20 cellular contexts compared by ENCODE assay signal in genomic region chr6:38177885-38178583, GRCh38.
DNase-seq lines count a peak whose midpoint lies in the region; ATAC-seq, FAIRE-seq and TF ChIP-seq lines count a peak whose summit lies in the region.
"Had no signal": no experiment of that assay in that cellular context is flagged by ENCODE, and none has a peak within 500 bp of the region (broad histone marks: within the 10 kb centered on the region; RNA-seq: fewer than 3 reads in every experiment).

No MANE protein-coding gene starts in this region.

- H3K4me1 Mint-ChIP-seq in activated naive CD8-positive, alpha-beta T cell treated with anti-CD3 and anti-CD28 coated beads, Interleukin-2, amount 10 ng/mL, durations not matched to agents 7 days and 5 days: peaks cover 1% of the 10 kb centered on the region
- H3K4me1 Mint-ChIP-seq in activated naive CD8-positive, alpha-beta T cell treated with anti-CD3 and anti-CD28 coated beads for 36 hours: no peaks in the 10 kb centered on the region
- H3K4me1 Mint-ChIP-seq in activated T-helper 17 cell treated with anti-CD3 and anti-CD28 coated beads, Interleukin-2, amount 50 U/mL, for 72 hours: peaks cover 8% of the 10 kb centered on the region

- H3K4me1 ChIP-seq in tibial artery: no peaks in the 10 kb centered on the region
- H3K4me1 ChIP-seq: adrenal gland had no signal

- no peaks in the 10 kb centered on the region for H3K36me3 Mint-ChIP-seq in activated naive CD8-positive, alpha-beta T cell treated with anti-CD3 and anti-CD28 coated beads, Interleukin-2, amount 10 ng/mL, durations not matched to agents 7 days and 5 days
- H3K36me3 Mint-ChIP-seq in activated naive CD8-positive, alpha-beta T cell treated with anti-CD3 and anti-CD28 coated beads for 36 hours: peaks cover 4% of the 10 kb centered on the region
- peaks cover 13% of the 10 kb centered on the region for H3K36me3 Mint-ChIP-seq in activated T-helper 17 cell treated with anti-CD3 and anti-CD28 coated beads, Interleukin-2, amount 50 U/mL, for 72 hours (ENCODE audit: low read depth)

- H3K36me3 ChIP-seq in tibial artery: peaks cover 0 to 30% (median 0%) of the 10 kb centered on the region in 3 donors
- H3K36me3 ChIP-seq: adrenal gland, ovary, vagina had no signal

- H3K27ac ChIP-seq in tibial artery: no peak overlapping the region
- H3K27ac ChIP-seq: adrenal gland, C4-2B, ovary, vagina had no signal

- H3K9me3 ChIP-seq in tibial artery: no peaks in the 10 kb centered on the region
- H3K9me3 ChIP-seq: adrenal gland, ovary, vagina had no signal

- no peaks in the 10 kb centered on the region for H3K27me3 Mint-ChIP-seq in activated naive CD8-positive, alpha-beta T cell treated with anti-CD3 and anti-CD28 coated beads, Interleukin-2, amount 10 ng/mL, durations not matched to agents 7 days and 5 days
- no peaks in the 10 kb centered on the region for H3K27me3 Mint-ChIP-seq in activated naive CD8-positive, alpha-beta T cell treated with anti-CD3 and anti-CD28 coated beads for 36 hours
- no peaks in the 10 kb centered on the region for H3K27me3 Mint-ChIP-seq in activated T-helper 17 cell treated with anti-CD3 and anti-CD28 coated beads, Interleukin-2, amount 50 U/mL, for 72 hours
- H3K27me3 Mint-ChIP-seq: naive thymus-derived CD8-positive, alpha-beta T cell had no signal

- POLR2A ChIA-PET in activated naive CD8-positive, alpha-beta T cell treated with anti-CD3 and anti-CD28 coated beads, Interleukin-2, amount 10 ng/mL, durations not matched to agents 7 days and 5 days (lab: Charles Lee): no interaction called here

- H3K27ac Mint-ChIP-seq in activated naive CD8-positive, alpha-beta T cell treated with anti-CD3 and anti-CD28 coated beads, Interleukin-2, amount 10 ng/mL, durations not matched to agents 7 days and 5 days: peak overlapping the region; percentile 9
- no peak overlapping the region for H3K27ac Mint-ChIP-seq in activated naive CD8-positive, alpha-beta T cell treated with anti-CD3 and anti-CD28 coated beads for 36 hours
- peak overlapping the region; percentile 60 for H3K27ac Mint-ChIP-seq in activated T-helper 17 cell treated with anti-CD3 and anti-CD28 coated beads, Interleukin-2, amount 50 U/mL, for 72 hours
- H3K27ac Mint-ChIP-seq: activated T-helper 2 cell treated with anti-CD3 and anti-CD28 coated beads, Interferon-gamma antibody, Interleukin-2, Interleukin-4, amounts not matched to agents 10 μg/mL and 5 μg/mL and 100 μg/mL, durations not matched to agents 14 hours and 24 hours and 36 hours had no signal

- intact Hi-C loops in tibial artery (cut with DNase I; ENCODE audit: low total_unique reads): no loop called here

- FAIRE-seq in frontal cortex (lab: Jason Lieb, UNC): no peak

- TF ChIP-seq CTCF in tibial artery (IDR thresholded peaks at IDR 0.05): no peak

- DNase-seq in activated naive CD8-positive, alpha-beta T cell treated with anti-CD3 and anti-CD28 coated beads, Interleukin-2, amount 10 ng/mL, durations not matched to agents 7 days and 5 days: no peak
- DNase-seq in activated naive CD8-positive, alpha-beta T cell treated with anti-CD3 and anti-CD28 coated beads for 36 hours: no peak
- DNase-seq in mesenteric fat pad (ENCODE audit: low spot score) (peak; percentile 77), tibial artery (peak; percentile 11 to 24), NCI-H2196 (lab: John Stamatoyannopoulos, UW; ENCODE audit: unreplicated experiment) (no peak), NCI-H2081 treated with DMSO at 0.1 percent for 48 hours (lab: John Stamatoyannopoulos, UW) (no peak), frontal cortex (ENCODE audit: low spot score in 2 of 2) (no peak)
- DNase-seq: activated CD4-positive, alpha-beta T cell treated with anti-CD3 and anti-CD28 coated beads for 1 hour; DMS 273 treated with DMSO at 0.1 percent for 48 hours; naive thymus-derived CD8-positive, alpha-beta T cell; NCI-H1092; NCI-H187 treated with DMSO at 0.1 percent for 48 hours; NCI-H446; OCI-M1 had no signal

- no peak overlapping the region for H3K4me3 ChIP-seq in tibial artery
- H3K4me3 ChIP-seq: adrenal gland, ovary, vagina had no signal

- H3K27me3 ChIP-seq in tibial artery: no peaks in the 10 kb centered on the region
- H3K27me3 ChIP-seq: adrenal gland, ovary, vagina had no signal

- H3K9me3 Mint-ChIP-seq in activated naive CD8-positive, alpha-beta T cell treated with anti-CD3 and anti-CD28 coated beads, Interleukin-2, amount 10 ng/mL, durations not matched to agents 7 days and 5 days: no peaks in the 10 kb centered on the region
- no peaks in the 10 kb centered on the region for H3K9me3 Mint-ChIP-seq in activated naive CD8-positive, alpha-beta T cell treated with anti-CD3 and anti-CD28 coated beads for 36 hours
- H3K9me3 Mint-ChIP-seq in activated T-helper 17 cell treated with anti-CD3 and anti-CD28 coated beads, Interleukin-2, amount 50 U/mL, for 72 hours: no peaks in the 10 kb centered on the region
- H3K9me3 Mint-ChIP-seq: activated T-helper 2 cell treated with anti-CD3 and anti-CD28 coated beads, Interferon-gamma antibody, Interleukin-2, Interleukin-4, amounts not matched to agents 10 μg/mL and 5 μg/mL and 100 μg/mL, durations not matched to agents 14 hours and 24 hours and 36 hours; naive thymus-derived CD8-positive, alpha-beta T cell had no signal

- no peak for ATAC-seq in activated naive CD8-positive, alpha-beta T cell treated with anti-CD3 and anti-CD28 coated beads, Interleukin-2, amount 10 ng/mL, durations not matched to agents 7 days and 5 days (ENCODE audit: low read depth)
- no peak for ATAC-seq in activated T-helper 17 cell treated with anti-CD3 and anti-CD28 coated beads, Interleukin-2, amount 50 U/mL, for 72 hours (replicated peaks)
- ATAC-seq: naive thymus-derived CD8-positive, alpha-beta T cell had no signal

- H3K4me3 Mint-ChIP-seq in activated naive CD8-positive, alpha-beta T cell treated with anti-CD3 and anti-CD28 coated beads, Interleukin-2, amount 10 ng/mL, durations not matched to agents 7 days and 5 days: no peak overlapping the region
- H3K4me3 Mint-ChIP-seq in activated naive CD8-positive, alpha-beta T cell treated with anti-CD3 and anti-CD28 coated beads for 36 hours: no peak overlapping the region
- H3K4me3 Mint-ChIP-seq in activated T-helper 17 cell treated with anti-CD3 and anti-CD28 coated beads, Interleukin-2, amount 50 U/mL, for 72 hours: no peak overlapping the region
- H3K4me3 Mint-ChIP-seq: naive thymus-derived CD8-positive, alpha-beta T cell had no signal

Comparison
In these comparisons a context has a peak if more than half of its experiments do, and no peak if none do; other contexts are left out.
1. DNase-seq: peak in mesenteric fat pad (single experiment) and tibial artery (2 of 2); none in activated naive CD8-positive, alpha-beta T cell treated with anti-CD3 and anti-CD28 coated beads, Interleukin-2, amount 10 ng/mL, durations not matched to agents 7 days and 5 days (single experiment), activated naive CD8-positive, alpha-beta T cell treated with anti-CD3 and anti-CD28 coated beads for 36 hours (single experiment), NCI-H2196 (single experiment), NCI-H2081 treated with DMSO at 0.1 percent for 48 hours (single experiment) and frontal cortex (0 of 2).